Comparison of ENCODE assay signal across 19 cellular contexts in genomic region chr3:63972987-63973386, GRCh38. TPM values are rescaled to one million over a fixed set of nuclear protein-coding genes. Genes with fewer than 3 reads are reported as not detected.
DNase-seq lines count a peak whose midpoint lies in the region; ATAC-seq, FAIRE-seq and TF ChIP-seq lines count a peak whose summit lies in the region.
"Had no signal": no experiment of that assay in that cellular context is flagged by ENCODE, and none has a peak within 500 bp of the region (broad histone marks: within the 10 kb centered on the region; RNA-seq: fewer than 3 reads in every experiment).

No MANE protein-coding gene starts in this region.

- peak in 1 of 3 donors; percentile 33 for TF ChIP-seq POLR2A in body of pancreas (IDR thresholded peaks at IDR 0.05)
- TF ChIP-seq POLR2A in ovary (IDR thresholded peaks at IDR 0.05): no peak

- no peaks in the 10 kb centered on the region for H3K9me3 ChIP-seq in body of pancreas
- no peaks in the 10 kb centered on the region for H3K9me3 ChIP-seq in mesodermal cell (ENCODE audit: control insufficient read depth, low read length)
- no peaks in the 10 kb centered on the region for H3K9me3 ChIP-seq in upper lobe of right lung
- no peaks in the 10 kb centered on the region for H3K9me3 ChIP-seq in ovary
- H3K9me3 ChIP-seq: MG63, SK-N-SH had no signal

- no peak for FAIRE-seq in RCC 7860 (lab: Jason Lieb, UNC)
- FAIRE-seq: HTR-8/SVneo had no signal

- TF ChIP-seq EP300 in ovary (IDR thresholded peaks at IDR 0.05): no peak

- DNase-seq in natural killer cell treated with Interleukin-12 subunit alpha and Interleukin-12 subunit beta and Interleukin-15 and Interleukin-18, amount 100 ng/mL, for 72 hours (ENCODE audit: low spot score): no peak
- DNase-seq in natural killer cell (no peak), body of pancreas (peak; percentile 65 to 77 (median 69)), upper lobe of right lung (no peak), RCC 7860 (ENCODE audit: low spot score) (no peak), ovary (no peak), left colon (no peak)
- DNase-seq: AML-193; amygdala; cortex of kidney; hippocampal formation; MG63; NCI-H187 treated with DMSO at 0.1 percent for 48 hours; nephron progenitor cell; SK-N-SH; stimulated activated CD4-positive, alpha-beta T cell treated with anti-CD3 and anti-CD28 coated beads, Interleukin-4, amount 100 ng/mL, for 1 hour had no signal

- intact Hi-C loops in natural killer cell (cut with micrococcal nuclease) (no loop called here), body of pancreas (cut with DNase I) (no loop called here), upper lobe of right lung (cut with DNase I) (no loop called here), ovary (cut with DNase I) (no loop called here), left colon (cut with DNase I, micrococcal nuclease) (no loop called here)

- peaks cover 77 to 91% of the 10 kb centered on the region in 2 donors for H3K4me1 Mint-ChIP-seq in natural killer cell treated with Interleukin-12 subunit alpha and Interleukin-12 subunit beta and Interleukin-15 and Interleukin-18, amount 100 ng/mL, for 72 hours (ENCODE audit: low read depth in 2 of 2)
- H3K4me1 Mint-ChIP-seq in natural killer cell: peaks cover 88 to 93% of the 10 kb centered on the region in 2 donors

- no peaks in the 10 kb centered on the region for H3K27me3 ChIP-seq in body of pancreas
- H3K27me3 ChIP-seq in upper lobe of right lung: no peaks in the 10 kb centered on the region
- no peaks in the 10 kb centered on the region for H3K27me3 ChIP-seq in ovary
- H3K27me3 ChIP-seq: MG63 had no signal

- no peaks in the 10 kb centered on the region for H3K9me3 Mint-ChIP-seq in natural killer cell treated with Interleukin-12 subunit alpha and Interleukin-12 subunit beta and Interleukin-15 and Interleukin-18, amount 100 ng/mL, for 72 hours
- H3K9me3 Mint-ChIP-seq in natural killer cell: no peaks in the 10 kb centered on the region
- H3K9me3 Mint-ChIP-seq: nephron progenitor cell had no signal

- H3K4me1 ChIP-seq in body of pancreas: peaks cover 97% of the 10 kb centered on the region
- H3K4me1 ChIP-seq in mesodermal cell (ENCODE audit: control insufficient read depth, insufficient read depth, low read length, poor library complexity, severe bottlenecking): peaks cover 64% of the 10 kb centered on the region
- peaks cover 80% of the 10 kb centered on the region for H3K4me1 ChIP-seq in upper lobe of right lung
- H3K4me1 ChIP-seq in ovary (ENCODE audit: insufficient read depth): peaks cover 8% of the 10 kb centered on the region

- H3K4me3 ChIP-seq in body of pancreas: no peak overlapping the region
- no peak overlapping the region for H3K4me3 ChIP-seq in mesodermal cell (ENCODE audit: extremely low read depth, insufficient read depth, low read length, poor library complexity, severe bottlenecking)
- H3K4me3 ChIP-seq in upper lobe of right lung: no peak overlapping the region
- no peak overlapping the region for H3K4me3 ChIP-seq in ovary
- H3K4me3 ChIP-seq: MG63 had no signal

- no peaks in the 10 kb centered on the region for H3K27me3 Mint-ChIP-seq in natural killer cell treated with Interleukin-12 subunit alpha and Interleukin-12 subunit beta and Interleukin-15 and Interleukin-18, amount 100 ng/mL, for 72 hours
- no peaks in the 10 kb centered on the region for H3K27me3 Mint-ChIP-seq in natural killer cell (ENCODE audit: low read depth in 2 of 2)

- no peak for ATAC-seq in natural killer cell treated with Interleukin-12 subunit alpha and Interleukin-12 subunit beta and Interleukin-15 and Interleukin-18, amount 100 ng/mL, for 72 hours
- ATAC-seq in natural killer cell: no peak
- ATAC-seq in body of pancreas: peak; percentile 69
- peak; percentile 12 for ATAC-seq in upper lobe of right lung
- ATAC-seq in left colon: no peak
- ATAC-seq: sciatic nerve had no signal

- H3K36me3 Mint-ChIP-seq in natural killer cell treated with Interleukin-12 subunit alpha and Interleukin-12 subunit beta and Interleukin-15 and Interleukin-18, amount 100 ng/mL, for 72 hours: peaks cover 6% of the 10 kb centered on the region
- H3K36me3 Mint-ChIP-seq in natural killer cell: peaks cover 7% of the 10 kb centered on the region

- H3K27ac ChIP-seq in body of pancreas (peak overlapping the region; percentile 66 to 90 (median 86)), mesodermal cell (ENCODE audit: low read depth, low read length, severe bottlenecking) (peak overlapping the region; percentile 47), upper lobe of right lung (peak overlapping the region; percentile 25), ovary (no peak overlapping the region)

- peak overlapping the region; percentile 55 to 89 for H3K27ac Mint-ChIP-seq in natural killer cell treated with Interleukin-12 subunit alpha and Interleukin-12 subunit beta and Interleukin-15 and Interleukin-18, amount 100 ng/mL, for 72 hours
- H3K27ac Mint-ChIP-seq in natural killer cell: peak overlapping the region in 1 of 2 donors; percentile 99

- WGBS in body of pancreas, 2 donors: 12 to 19% methylated on average over 4 of the region's 4 CpGs
- WGBS in mesodermal cell (ENCODE audit: insufficient coverage in 2 of 2), 2 experiments: 76 to 87% methylated on average over 3 to 4 of the region's 4 CpGs
- 73 to 85% (median 84%) methylated on average over 4 of the region's 4 CpGs for WGBS in ovary, 3 donors

- TF ChIP-seq CTCF in natural killer cell (IDR thresholded peaks at IDR 0.05): no peak
- TF ChIP-seq CTCF in body of pancreas (IDR thresholded peaks at IDR 0.05): no peak
- TF ChIP-seq CTCF in upper lobe of right lung (IDR thresholded peaks at IDR 0.05): no peak
- TF ChIP-seq CTCF in ovary (IDR thresholded peaks at IDR 0.05): no peak

- H3K4me3 Mint-ChIP-seq in natural killer cell treated with Interleukin-12 subunit alpha and Interleukin-12 subunit beta and Interleukin-15 and Interleukin-18, amount 100 ng/mL, for 72 hours: no peak overlapping the region
- no peak overlapping the region for H3K4me3 Mint-ChIP-seq in natural killer cell
- H3K4me3 Mint-ChIP-seq: nephron progenitor cell had no signal

- H3K36me3 ChIP-seq in body of pancreas (replicated peaks in 1 of 2; ENCODE audit: insufficient read depth in 1 of 2, low read depth in 2 of 2) (no peaks in the 10 kb centered on the region), mesodermal cell (ENCODE audit: control insufficient read depth, insufficient read depth, low read length) (peaks cover 21% of the 10 kb centered on the region), upper lobe of right lung (no peaks in the 10 kb centered on the region), ovary (no peaks in the 10 kb centered on the region)
- H3K36me3 ChIP-seq: MG63 had no signal

RNA-seq across cellular contexts. Expression of gene PSMD6, which starts 50.3 kb away (rescaled TPM):
- 10 to 100 TPM; 82.7 to 95.7 TPM for total RNA-seq in natural killer cell treated with Interleukin-12 subunit alpha and Interleukin-12 subunit beta and Interleukin-15 and Interleukin-18, amount 100 ng/mL, for 72 hours
- total RNA-seq in natural killer cell (100 to 1,000 TPM in 2 of 3 donors, 10 to 100 TPM in 1; 84.4 to 105 (median 102) TPM), body of pancreas (10 to 100 TPM; 88.7 to 98.3 TPM), upper lobe of right lung (52.2 TPM), ovary (10 to 100 TPM; 30.8 to 60.7 (median 55.7) TPM), left colon (10 to 100 TPM; 49.4 to 51.4 TPM)
- polyA plus RNA-seq in mesodermal cell (2013, experiment 1 of 2): 118 TPM
- polyA plus RNA-seq in mesodermal cell (2013, experiment 2 of 2): 132 TPM
- 10 to 100 TPM; 51.0 to 68.6 TPM for polyA plus RNA-seq in ovary

Comparison
In these comparisons a context has a peak if more than half of its experiments do, and no peak if none do; other contexts are left out.
1. ATAC-seq: peak in body of pancreas (single experiment) and upper lobe of right lung (single experiment); none in natural killer cell treated with Interleukin-12 subunit alpha and Interleukin-12 subunit beta and Interleukin-15 and Interleukin-18, amount 100 ng/mL, for 72 hours (0 of 2), natural killer cell (0 of 3) and left colon (single experiment).
2. DNase-seq: peak in body of pancreas (4 of 4); none in natural killer cell treated with Interleukin-12 subunit alpha and Interleukin-12 subunit beta and Interleukin-15 and Interleukin-18, amount 100 ng/mL, for 72 hours (single experiment), natural killer cell (single experiment), upper lobe of right lung (single experiment), RCC 7860 (single experiment), ovary (0 of 5) and left colon (0 of 2).
3. H3K27ac ChIP-seq: peak in body of pancreas (4 of 4), mesodermal cell (single experiment) and upper lobe of right lung (single experiment); none in ovary (0 of 2).